Comparison of ENCODE assay signal across 13 cellular contexts in the genomic region with DNA sequence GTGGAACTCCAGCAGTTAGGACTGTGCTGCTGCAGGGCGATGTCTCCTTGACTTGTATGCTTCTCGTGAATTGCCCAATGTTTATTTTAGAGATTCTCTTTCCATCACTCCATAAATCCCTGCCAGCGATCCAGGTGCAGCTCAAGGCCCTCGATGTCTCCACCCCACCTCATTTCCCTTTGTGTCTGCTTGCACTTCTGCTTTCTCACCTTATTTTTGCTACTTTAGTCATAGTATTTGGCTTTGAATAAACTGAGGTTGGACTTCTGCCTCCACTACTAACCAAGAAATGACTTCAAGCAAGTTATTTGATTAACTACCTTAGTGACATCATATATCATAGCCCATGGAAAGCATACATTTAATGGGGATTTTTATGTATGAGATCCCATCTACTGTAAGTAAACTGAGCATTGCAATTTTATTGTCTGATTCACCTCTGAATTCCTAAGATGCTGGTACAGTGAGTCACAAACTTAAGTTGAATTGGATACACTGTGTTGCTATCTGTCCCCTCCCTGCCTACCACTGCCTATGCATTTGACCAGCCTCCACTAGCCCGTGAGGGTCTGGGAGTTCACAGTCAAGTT.
DNase-seq lines count a peak whose midpoint lies in the region; TF ChIP-seq lines count a peak whose summit lies in the region.
"Had no signal": no experiment of that assay in that cellular context is flagged by ENCODE, and none has a peak within 500 bp of the region (broad histone marks: within the 10 kb centered on the region; RNA-seq: fewer than 3 reads in every experiment).

No MANE protein-coding gene starts in this region.

- no peak overlapping the region for H3K4me3 Mint-ChIP-seq in activated CD4-positive, alpha-beta T cell treated with anti-CD3 and anti-CD28 coated beads, Interleukin-2, amount 10 ng/mL, durations not matched to agents 7 days and 5 days
- H3K4me3 Mint-ChIP-seq: CD8-positive, alpha-beta T cell; stimulated activated naive B cell treated with anti-CD40 and anti-IgM and Interleukin-4, amounts not matched to agents 10 μg/mL and 1 μg/mL and 100 μg/mL, for 72 hours had no signal

- H3K27me3 ChIP-seq in SK-N-SH (ENCODE audit: insufficient read depth) = no peaks in the 10 kb centered on the region
- H3K27me3 ChIP-seq in kidney epithelial cell (ENCODE audit: control insufficient read depth, insufficient read depth, low read length) = no peaks in the 10 kb centered on the region
- H3K27me3 ChIP-seq in sigmoid colon = no peaks in the 10 kb centered on the region

- no peak overlapping the region for H2AFZ ChIP-seq in SK-N-SH (ENCODE audit: low read depth)

- H3K9ac ChIP-seq in SK-N-SH = no peak overlapping the region

- intact Hi-C loops in sigmoid colon (cut with DNase I) = no loop called here

- H3K4me1 ChIP-seq in SK-N-SH (ENCODE audit: control insufficient read depth in 1 of 2, insufficient read depth in 2 of 2, low read depth in 1 of 2, low read length in 1 of 2) = no peaks in the 10 kb centered on the region
- no peaks in the 10 kb centered on the region for H3K4me1 ChIP-seq in sigmoid colon

- H3K27ac ChIP-seq in SK-N-SH (ENCODE audit: low read depth in 2 of 2, low read length in 1 of 2) (no peak overlapping the region), sigmoid colon (no peak overlapping the region)
- H3K27ac ChIP-seq: SK-N-MC had no signal

- H3K9me2 ChIP-seq in SK-N-SH = no peaks in the 10 kb centered on the region

- TF ChIP-seq EP300 in SK-N-SH (IDR thresholded peaks at IDR 0.05; ENCODE audit: borderline replicate concordance in 1 of 2, low read depth in 1 of 2, low read length in 1 of 2) (no peak), sigmoid colon (IDR thresholded peaks at IDR 0.05) (no peak)

- H3K4me1 Mint-ChIP-seq in activated CD4-positive, alpha-beta T cell treated with anti-CD3 and anti-CD28 coated beads, Interleukin-2, amount 10 ng/mL, durations not matched to agents 7 days and 5 days = no peaks in the 10 kb centered on the region
- H3K4me1 Mint-ChIP-seq: stimulated activated naive B cell treated with anti-CD40 and anti-IgM and Interleukin-4, amounts not matched to agents 10 μg/mL and 1 μg/mL and 100 μg/mL, for 72 hours had no signal

- POLR2A ChIA-PET in SK-N-SH (lab: Yijun Ruan, JAX) = no interaction called here
- POLR2A ChIA-PET in activated CD4-positive, alpha-beta T cell treated with anti-CD3 and anti-CD28 coated beads, Interleukin-2, amount 10 ng/mL, durations not matched to agents 7 days and 5 days (lab: Charles Lee) = no interaction called here

- 0% methylated on average over 5 of the region's 5 CpGs for WGBS in SK-N-SH (ENCODE audit: low lambda C conversion rate)
- 26 to 58% methylated on average over 5 of the region's 5 CpGs for WGBS in sigmoid colon, 2 donors

- no peaks in the 10 kb centered on the region for H3K36me3 Mint-ChIP-seq in activated CD4-positive, alpha-beta T cell treated with anti-CD3 and anti-CD28 coated beads, Interleukin-2, amount 10 ng/mL, durations not matched to agents 7 days and 5 days (ENCODE audit: low read depth)
- H3K36me3 Mint-ChIP-seq: activated naive CD4-positive, alpha-beta T cell treated with anti-CD3 and anti-CD28 coated beads, Interleukin-2, amount 50 U/mL, for 72 hours; CD8-positive, alpha-beta T cell; stimulated activated naive B cell treated with anti-CD40 and anti-IgM and Interleukin-4, amounts not matched to agents 10 μg/mL and 1 μg/mL and 100 μg/mL, for 72 hours had no signal

- no peaks in the 10 kb centered on the region for H3F3A ChIP-seq in SK-N-SH (replicated peaks; ENCODE audit: insufficient read depth)

- H3K9me3 ChIP-seq in SK-N-SH = no peaks in the 10 kb centered on the region
- no peaks in the 10 kb centered on the region for H3K9me3 ChIP-seq in sigmoid colon

- H3K36me3 ChIP-seq in SK-N-SH (replicated peaks in 1 of 2; ENCODE audit: control insufficient read depth in 1 of 2, insufficient read depth in 2 of 2, low read length in 1 of 2) (no peaks in the 10 kb centered on the region), kidney epithelial cell (ENCODE audit: control insufficient read depth, insufficient read depth, low read length) (no peaks in the 10 kb centered on the region), sigmoid colon (no peaks in the 10 kb centered on the region)

- no peaks in the 10 kb centered on the region for H3K27me3 Mint-ChIP-seq in activated CD4-positive, alpha-beta T cell treated with anti-CD3 and anti-CD28 coated beads, Interleukin-2, amount 10 ng/mL, durations not matched to agents 7 days and 5 days
- H3K27me3 Mint-ChIP-seq: stimulated activated naive B cell treated with anti-CD40 and anti-IgM and Interleukin-4, amounts not matched to agents 10 μg/mL and 1 μg/mL and 100 μg/mL, for 72 hours had no signal

- no peak for TF ChIP-seq POLR2A in sigmoid colon (IDR thresholded peaks at IDR 0.05)

- no peaks in the 10 kb centered on the region for H3K9me3 Mint-ChIP-seq in activated CD4-positive, alpha-beta T cell treated with anti-CD3 and anti-CD28 coated beads, Interleukin-2, amount 10 ng/mL, durations not matched to agents 7 days and 5 days
- H3K9me3 Mint-ChIP-seq: CD8-positive, alpha-beta T cell; stimulated activated naive B cell treated with anti-CD40 and anti-IgM and Interleukin-4, amounts not matched to agents 10 μg/mL and 1 μg/mL and 100 μg/mL, for 72 hours had no signal

- H3K4me3 ChIP-seq in SK-N-SH (ENCODE audit: low read depth in 2 of 2, low read length in 1 of 2) (no peak overlapping the region), kidney epithelial cell (ENCODE audit: low read depth, low read length) (no peak overlapping the region), sigmoid colon (no peak overlapping the region)
- H3K4me3 ChIP-seq: SK-N-MC had no signal

- CTCF ChIA-PET in SK-N-SH (lab: Yijun Ruan, JAX) = no interaction called here
- CTCF ChIA-PET in activated CD4-positive, alpha-beta T cell treated with anti-CD3 and anti-CD28 coated beads, Interleukin-2, amount 10 ng/mL, durations not matched to agents 7 days and 5 days (lab: Charles Lee) = no interaction called here

- no peak overlapping the region for H3K4me2 ChIP-seq in SK-N-SH

- TF ChIP-seq CTCF in SK-N-SH (IDR thresholded peaks at IDR 0.05) = no peak
- TF ChIP-seq CTCF in kidney epithelial cell (IDR thresholded peaks at IDR 0.05; ENCODE audit: insufficient read depth, low read length, poor library complexity, severe bottlenecking) = no peak
- TF ChIP-seq CTCF in sigmoid colon (IDR thresholded peaks at IDR 0.05) = no peak

- H3K27ac Mint-ChIP-seq in activated CD4-positive, alpha-beta T cell treated with anti-CD3 and anti-CD28 coated beads, Interleukin-2, amount 10 ng/mL, durations not matched to agents 7 days and 5 days = no peak overlapping the region
- H3K27ac Mint-ChIP-seq: activated naive CD4-positive, alpha-beta T cell treated with anti-CD3 and anti-CD28 coated beads, Interleukin-2, amount 50 U/mL, for 72 hours; CD8-positive, alpha-beta T cell; stimulated activated naive B cell treated with anti-CD40 and anti-IgM and Interleukin-4, amounts not matched to agents 10 μg/mL and 1 μg/mL and 100 μg/mL, for 72 hours had no signal

- H3K79me2 ChIP-seq in SK-N-SH (ENCODE audit: insufficient read depth) = no peaks in the 10 kb centered on the region

- peak; percentile 13 for DNase-seq in COLO829 (ENCODE audit: low spot score)
- peak; percentile 78 for DNase-seq in LHCN-M2 (ENCODE audit: low read depth)
- DNase-seq in SK-N-SH = no peak
- peak; percentile 77 for DNase-seq in kidney epithelial cell (ENCODE audit: low read depth)
- no peak for DNase-seq in sigmoid colon
- DNase-seq in activated CD4-positive, alpha-beta T cell treated with anti-CD3 and anti-CD28 coated beads, Interleukin-2, amount 10 ng/mL, durations not matched to agents 7 days and 5 days = no peak
- DNase-seq in hypothalamus (lab: John Stamatoyannopoulos, UW) = no peak
- DNase-seq in NAMALWA (ENCODE audit: low spot score) = no peak
- DNase-seq: activated CD4-positive, alpha-beta T cell treated with anti-CD3 and anti-CD28 coated beads, Interleukin-2, amount 50 U/mL, for 4 hours; CD8-positive, alpha-beta T cell; stimulated activated naive B cell treated with anti-CD40 and anti-IgM and Interleukin-4, amounts not matched to agents 10 μg/mL and 1 μg/mL and 100 μg/mL, for 72 hours had no signal

- H4K20me1 ChIP-seq in SK-N-SH (ENCODE audit: insufficient read depth) = no peaks in the 10 kb centered on the region

- no peak for TF ChIP-seq RAD21 in SK-N-SH (IDR thresholded peaks at IDR 0.05; ENCODE audit: low read length)

TF ChIP-seq in SK-N-SH, 30 proteins besides CTCF, POLR2A, EP300 and RAD21:
- TF ChIP-seq FOSL2 (IDR thresholded peaks at IDR 0.05; ENCODE audit: borderline replicate concordance, low read depth) = 0 out of 2 replicates have a peak, but pooled peaks have one; percentile 24
- TF ChIP-seq, protein P1, sequence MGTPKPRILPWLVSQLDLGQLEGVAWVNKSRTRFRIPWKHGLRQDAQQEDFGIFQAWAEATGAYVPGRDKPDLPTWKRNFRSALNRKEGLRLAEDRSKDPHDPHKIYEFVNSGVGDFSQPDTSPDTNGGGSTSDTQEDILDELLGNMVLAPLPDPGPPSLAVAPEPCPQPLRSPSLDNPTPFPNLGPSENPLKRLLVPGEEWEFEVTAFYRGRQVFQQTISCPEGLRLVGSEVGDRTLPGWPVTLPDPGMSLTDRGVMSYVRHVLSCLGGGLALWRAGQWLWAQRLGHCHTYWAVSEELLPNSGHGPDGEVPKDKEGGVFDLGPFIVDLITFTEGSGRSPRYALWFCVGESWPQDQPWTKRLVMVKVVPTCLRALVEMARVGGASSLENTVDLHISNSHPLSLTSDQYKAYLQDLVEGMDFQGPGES (IDR thresholded peaks at IDR 0.05; ENCODE audit: low read depth, low read length) = no peak

Comparison
In these comparisons a context has a peak if more than half of its experiments do, and no peak if none do; other contexts are left out.
1. DNase-seq: peak in COLO829 (single experiment), LHCN-M2 (single experiment) and kidney epithelial cell (single experiment); none in SK-N-SH (single experiment), sigmoid colon (single experiment), activated CD4-positive, alpha-beta T cell treated with anti-CD3 and anti-CD28 coated beads, Interleukin-2, amount 10 ng/mL, durations not matched to agents 7 days and 5 days (single experiment), hypothalamus (0 of 51) and NAMALWA (single experiment).